In genomic region chr13:37788346-37788745, GRCh38 we compare ENCODE assay signal across 23 cellular contexts.
"Had no signal": no experiment of that assay in that cellular context is flagged by ENCODE, and none has a peak within 500 bp of the region (broad histone marks: within the 10 kb centered on the region; RNA-seq: fewer than 3 reads in every experiment).

No MANE protein-coding gene starts in this region.

- H3K9me3 ChIP-seq: gastrocnemius medialis, heart right ventricle, pancreas, stomach, upper lobe of right lung, vagina had no signal

- H3K36me3 ChIP-seq: gastrocnemius medialis, heart right ventricle, neural progenitor cell, pancreas, stomach, upper lobe of right lung, vagina had no signal

- H3K27me3 ChIP-seq: gastrocnemius medialis, heart right ventricle, neural progenitor cell, pancreas, stomach, upper lobe of right lung, vagina had no signal

- H3K36me3 Mint-ChIP-seq: mesothelial cell of epicardium, neural progenitor cell had no signal

- ATAC-seq: gastrocnemius medialis; heart right ventricle; left lobe of liver; natural killer cell treated with Interleukin-12 subunit alpha and Interleukin-12 subunit beta and Interleukin-15 and Interleukin-18, amount 100 ng/mL, for 72 hours; pancreas; right cardiac atrium; upper lobe of right lung had no signal

- H3K27ac Mint-ChIP-seq: endodermal cell; mesothelial cell of epicardium; natural killer cell treated with Interleukin-12 subunit alpha and Interleukin-12 subunit beta and Interleukin-15 and Interleukin-18, amount 100 ng/mL, for 72 hours; progenitor cell of endocrine pancreas had no signal

- H3K4me3 Mint-ChIP-seq: endodermal cell; mesothelial cell of epicardium; natural killer cell treated with Interleukin-12 subunit alpha and Interleukin-12 subunit beta and Interleukin-15 and Interleukin-18, amount 100 ng/mL, for 72 hours; neural progenitor cell had no signal

- DNase-seq: effector CD4-positive, alpha-beta T cell; endodermal cell; erythroblast; gastrocnemius medialis; heart right ventricle; islet precursor cell; mammary epithelial cell; nucleus accumbens; pancreas; small intestine; stimulated activated CD4-positive, alpha-beta T cell treated with anti-CD3 and anti-CD28 coated beads, Interleukin-12 subunit alpha, Interleukin-12 subunit beta, amount 100 ng/mL, for 4 hours; stimulated activated naive CD4-positive, alpha-beta T cell; stomach; substantia nigra; upper lobe of right lung had no signal

- H3K4me3 ChIP-seq: gastrocnemius medialis, heart right ventricle, neural progenitor cell, pancreas, stomach, upper lobe of right lung, vagina had no signal

- H3K9me3 Mint-ChIP-seq: endodermal cell, mesothelial cell of epicardium, neural progenitor cell had no signal

- H3K27ac ChIP-seq: coronary artery, gastrocnemius medialis, heart right ventricle, neural progenitor cell, pancreas, stomach, upper lobe of right lung, vagina had no signal

- H3K4me1 ChIP-seq: gastrocnemius medialis, heart right ventricle, pancreas, stomach, upper lobe of right lung, vagina had no signal

- H3K27me3 Mint-ChIP-seq: natural killer cell treated with Interleukin-12 subunit alpha and Interleukin-12 subunit beta and Interleukin-15 and Interleukin-18, amount 100 ng/mL, for 72 hours; progenitor cell of endocrine pancreas had no signal
